ENCODE assay signal across 1 cellular context in the genomic region with DNA sequence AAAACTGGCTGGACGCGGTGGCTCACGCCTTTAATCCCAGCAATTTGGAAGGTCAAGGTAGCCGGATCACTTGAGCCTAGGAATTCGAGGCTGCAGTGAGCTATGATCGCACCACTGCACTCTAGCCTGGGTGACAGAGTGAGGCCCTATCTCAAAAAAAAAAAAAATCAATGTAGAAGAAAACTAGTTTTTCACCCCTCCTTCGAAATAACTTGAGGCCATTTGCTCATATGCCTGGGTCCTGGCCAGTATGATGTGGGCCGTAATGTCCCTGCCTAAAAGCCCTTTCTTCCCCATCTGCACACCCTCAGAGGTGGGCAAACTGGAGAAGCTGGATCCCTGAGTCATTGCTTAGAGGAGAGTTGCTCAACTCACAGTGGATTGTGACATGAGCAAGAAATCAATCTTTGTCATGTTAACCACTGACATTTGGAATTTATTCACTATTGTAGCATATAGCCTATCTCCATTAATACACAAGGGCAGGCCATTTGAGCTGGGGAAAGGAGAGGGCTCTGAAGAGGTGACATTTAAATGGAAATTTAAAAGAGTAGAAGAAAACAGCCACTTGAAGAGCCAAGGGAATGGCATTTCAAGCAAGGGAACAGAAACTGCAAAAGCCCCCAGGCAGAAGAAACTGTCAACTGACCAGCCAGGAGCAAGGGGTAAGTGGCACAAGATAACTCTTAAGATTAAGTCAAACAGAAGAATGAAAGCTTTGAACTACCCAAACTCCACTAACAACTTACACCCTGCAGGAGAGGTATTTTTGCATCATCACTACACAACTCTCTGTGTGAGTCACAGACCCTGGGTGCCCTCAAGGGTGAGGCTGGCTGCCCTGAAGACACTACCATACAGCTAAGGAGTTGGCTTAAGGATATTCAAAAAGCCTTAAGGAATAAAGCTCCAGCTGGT.
TF ChIP-seq lines count a peak whose summit lies in the region.

No MANE protein-coding gene starts in this region.

TF ChIP-seq in H1, 55 proteins besides CTCF, POLR2A, EP300 and RAD21:
- TF ChIP-seq CEBPB (IDR thresholded peaks at IDR 0.05; ENCODE audit: low read depth, low read length) (peak; percentile 60; the same call in 1 of the 2 replicates), PHF8 (conservative IDR thresholded peaks at IDR 0.05; ENCODE audit: low read depth, low read length) (no peak)
